Comparison of ENCODE assay signal across 24 cellular contexts in the genomic region with DNA sequence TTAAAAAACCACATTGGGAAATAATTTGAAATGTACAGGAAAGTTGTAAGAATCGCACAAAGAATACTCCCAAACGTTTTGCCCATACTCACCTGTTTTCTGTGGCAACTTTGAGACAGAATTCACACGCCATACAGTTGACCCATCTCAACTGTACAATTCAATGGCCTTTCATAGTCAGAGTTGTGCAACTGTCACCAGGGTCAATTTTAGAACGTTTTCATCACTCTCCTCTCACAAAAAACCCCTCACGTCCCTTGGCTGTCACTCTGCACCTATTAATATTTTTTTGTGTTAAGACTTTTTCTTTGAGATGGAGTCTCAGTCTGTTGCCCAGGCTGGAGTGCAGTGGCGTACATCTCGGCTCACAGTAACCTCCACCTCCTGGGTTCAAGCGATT. TPM values are rescaled to one million over a fixed set of nuclear protein-coding genes. Genes with fewer than 3 reads are reported as not detected.
DNase-seq lines count a peak whose midpoint lies in the region; ATAC-seq, FAIRE-seq and TF ChIP-seq lines count a peak whose summit lies in the region.
"Had no signal": no experiment of that assay in that cellular context is flagged by ENCODE, and none has a peak within 500 bp of the region (broad histone marks: within the 10 kb centered on the region; RNA-seq: fewer than 3 reads in every experiment).

No MANE protein-coding gene starts in this region.

- no peaks in the 10 kb centered on the region for H3K36me3 ChIP-seq in gastroesophageal sphincter
- no peaks in the 10 kb centered on the region for H3K36me3 ChIP-seq in suprapubic skin
- H3K36me3 ChIP-seq in PC-3 (ENCODE audit: low read depth, low read length), result no peaks in the 10 kb centered on the region
- H3K36me3 ChIP-seq: SJCRH30 had no signal

- H3K9ac ChIP-seq in PC-3 (ENCODE audit: low read length), result no peak overlapping the region

- no peak for TF ChIP-seq CTCF in gastroesophageal sphincter (IDR thresholded peaks at IDR 0.05)
- TF ChIP-seq CTCF in suprapubic skin (IDR thresholded peaks at IDR 0.05), result no peak
- no peak for TF ChIP-seq CTCF in PC-3 (conservative IDR thresholded peaks at IDR 0.05; ENCODE audit: low read depth, low read length)

- ATAC-seq in T-helper 17 cell (no peak), gastroesophageal sphincter (no peak), PC-3 (no peak)
- ATAC-seq in stimulated activated effector memory CD8-positive, alpha-beta T cell treated with anti-CD3 and anti-CD28 coated beads, Interleukin-12 subunit alpha, Interleukin-12 subunit beta, amount 100 ng/mL, for 72 hours, result no peak

- no peaks in the 10 kb centered on the region for H3K9me2 ChIP-seq in PC-3 (replicated peaks; ENCODE audit: low read length)

- WGBS in gastroesophageal sphincter (ENCODE audit: low coverage in 1 of 2), 2 donors, result 64 to 66% methylated on average over 5 to 6 of the region's 8 CpGs
- WGBS in suprapubic skin, result 79% methylated on average over 8 of the region's 8 CpGs

- DNase-seq in activated CD4-positive, alpha-beta T cell treated with anti-CD3 and anti-CD28 coated beads, Interleukin-2, amount 10 ng/mL, durations not matched to agents 24 days and 14 days, result no peak
- no peak for DNase-seq in activated CD4-positive, alpha-beta T cell treated with anti-CD3 and anti-CD28 coated beads for 4 hours
- DNase-seq in GM19239 (ENCODE audit: insufficient read length, low spot score) (no peak), T-helper 17 cell (no peak), suprapubic skin (ENCODE audit: low spot score in 2 of 2) (no peak), PC-3 (no peak)
- no peak for DNase-seq in stimulated activated effector memory CD8-positive, alpha-beta T cell treated with anti-CD3 and anti-CD28 coated beads, Interleukin-12 subunit alpha, Interleukin-12 subunit beta, amount 100 ng/mL, for 72 hours (ENCODE audit: low spot score in 2 of 2)
- DNase-seq: activated CD4-positive, alpha-beta T cell treated with anti-CD3 and anti-CD28 coated beads for 1 hour; activated CD8-positive, alpha-beta memory T cell treated with anti-CD3 and anti-CD28 coated beads, Interleukin-2, amount 50 U/mL, for 4 hours; activated naive CD4-positive, alpha-beta T cell; DMS79 treated with DMSO at 0.1 percent for 48 hours; NCI-H1092; NCI-H2081 treated with DMSO at 0.1 percent for 48 hours; NCI-H510A treated with DMSO at 0.1 percent for 48 hours; stimulated activated CD4-positive, alpha-beta T cell treated with anti-CD3 and anti-CD28 coated beads, Interleukin-4, amount 100 ng/mL, for 1 hour; testis had no signal

- peaks cover 21% of the 10 kb centered on the region for H3K27me3 ChIP-seq in gastroesophageal sphincter
- H3K27me3 ChIP-seq in suprapubic skin, result peaks cover 69% of the 10 kb centered on the region
- H3K27me3 ChIP-seq in PC-3 (ENCODE audit: low read length), result peaks cover 79% of the 10 kb centered on the region
- H3K27me3 ChIP-seq: hepatocyte, SJCRH30, testis had no signal

- TF ChIP-seq POLR2A in gastroesophageal sphincter (IDR thresholded peaks at IDR 0.05), result no peak
- no peak for TF ChIP-seq POLR2A in suprapubic skin (IDR thresholded peaks at IDR 0.05)

- H3K36me3 Mint-ChIP-seq in activated CD4-positive, alpha-beta T cell treated with anti-CD3 and anti-CD28 coated beads, Interleukin-2, amount 10 ng/mL, durations not matched to agents 24 days and 14 days (ENCODE audit: low read depth), result no peaks in the 10 kb centered on the region
- peaks cover 2% of the 10 kb centered on the region for H3K36me3 Mint-ChIP-seq in T-helper 17 cell (ENCODE audit: low read depth)
- H3K36me3 Mint-ChIP-seq in stimulated activated effector memory CD8-positive, alpha-beta T cell treated with anti-CD3 and anti-CD28 coated beads, Interleukin-12 subunit alpha, Interleukin-12 subunit beta, amount 100 ng/mL, for 72 hours, result peaks cover 5% of the 10 kb centered on the region

- no TSS peak for BruUV-seq in PC-3 (replicated peaks; lab: Mats Ljungman, UMichigan)

- CTCF ChIA-PET in PC-3 (lab: Charles Lee), result no interaction called here

- POLR2A ChIA-PET in PC-3 (lab: Charles Lee; ENCODE audit: unreplicated experiment), result no interaction called here

- peaks cover 3% of the 10 kb centered on the region for H3K27me3 Mint-ChIP-seq in activated CD4-positive, alpha-beta T cell treated with anti-CD3 and anti-CD28 coated beads, Interleukin-2, amount 10 ng/mL, durations not matched to agents 24 days and 14 days
- peaks cover 22% of the 10 kb centered on the region for H3K27me3 Mint-ChIP-seq in T-helper 17 cell

- H4K20me1 ChIP-seq in PC-3 (ENCODE audit: low read length), result no peaks in the 10 kb centered on the region

- H3K4me1 ChIP-seq in gastroesophageal sphincter, result no peaks in the 10 kb centered on the region
- H3K4me1 ChIP-seq in suprapubic skin, result no peaks in the 10 kb centered on the region
- no peaks in the 10 kb centered on the region for H3K4me1 ChIP-seq in PC-3 (ENCODE audit: insufficient read depth, low read length)
- H3K4me1 ChIP-seq: SJCRH30, testis had no signal

- H3K9me3 ChIP-seq in T-helper 17 cell (ENCODE audit: control insufficient read depth, low read length, poor library complexity, severe bottlenecking) (no peaks in the 10 kb centered on the region), gastroesophageal sphincter (no peaks in the 10 kb centered on the region), suprapubic skin (no peaks in the 10 kb centered on the region), PC-3 (ENCODE audit: low read length) (no peaks in the 10 kb centered on the region)
- H3K9me3 ChIP-seq: SJCRH30, testis had no signal

- H3K4me2 ChIP-seq in PC-3 (ENCODE audit: low read length), result no peak overlapping the region
- H3K4me2 ChIP-seq: hepatocyte had no signal

- no peak overlapping the region for H3K4me3 Mint-ChIP-seq in activated CD4-positive, alpha-beta T cell treated with anti-CD3 and anti-CD28 coated beads, Interleukin-2, amount 10 ng/mL, durations not matched to agents 24 days and 14 days
- H3K4me3 Mint-ChIP-seq in T-helper 17 cell, result peak overlapping the region; percentile 92
- no peak overlapping the region for H3K4me3 Mint-ChIP-seq in stimulated activated effector memory CD8-positive, alpha-beta T cell treated with anti-CD3 and anti-CD28 coated beads, Interleukin-12 subunit alpha, Interleukin-12 subunit beta, amount 100 ng/mL, for 72 hours

- intact Hi-C loops in activated CD4-positive, alpha-beta T cell treated with anti-CD3 and anti-CD28 coated beads, Interleukin-2, amount 10 ng/mL, durations not matched to agents 24 days and 14 days (cut with micrococcal nuclease), result no loop called here
- intact Hi-C loops in PC-3 (cut with micrococcal nuclease), result no loop called here

- H2AFZ ChIP-seq in PC-3 (ENCODE audit: low read length), result no peak overlapping the region
- H2AFZ ChIP-seq: hepatocyte had no signal

- H3K9me3 Mint-ChIP-seq in activated CD4-positive, alpha-beta T cell treated with anti-CD3 and anti-CD28 coated beads, Interleukin-2, amount 10 ng/mL, durations not matched to agents 24 days and 14 days, result no peaks in the 10 kb centered on the region
- no peaks in the 10 kb centered on the region for H3K9me3 Mint-ChIP-seq in stimulated activated effector memory CD8-positive, alpha-beta T cell treated with anti-CD3 and anti-CD28 coated beads, Interleukin-12 subunit alpha, Interleukin-12 subunit beta, amount 100 ng/mL, for 72 hours

- FAIRE-seq in GM19239 (lab: Jason Lieb, UNC), result peak; percentile 85
- FAIRE-seq: colon, endothelial cell of umbilical vein, keratinocyte had no signal

- H3F3A ChIP-seq in PC-3 (ENCODE audit: low read length, unreplicated experiment), result no peaks in the 10 kb centered on the region

- H3K79me2 ChIP-seq in PC-3 (ENCODE audit: low read length), result no peaks in the 10 kb centered on the region
- H3K79me2 ChIP-seq: hepatocyte had no signal

- peak overlapping the region; percentile 25 for H3K27ac Mint-ChIP-seq in activated CD4-positive, alpha-beta T cell treated with anti-CD3 and anti-CD28 coated beads, Interleukin-2, amount 10 ng/mL, durations not matched to agents 24 days and 14 days
- peak overlapping the region; percentile 79 for H3K27ac Mint-ChIP-seq in T-helper 17 cell
- peak overlapping the region; percentile 32 for H3K27ac Mint-ChIP-seq in stimulated activated effector memory CD8-positive, alpha-beta T cell treated with anti-CD3 and anti-CD28 coated beads, Interleukin-12 subunit alpha, Interleukin-12 subunit beta, amount 100 ng/mL, for 72 hours

- H3K4me1 Mint-ChIP-seq in activated CD4-positive, alpha-beta T cell treated with anti-CD3 and anti-CD28 coated beads, Interleukin-2, amount 10 ng/mL, durations not matched to agents 24 days and 14 days, result peaks cover 51% of the 10 kb centered on the region
- peaks cover 20% of the 10 kb centered on the region for H3K4me1 Mint-ChIP-seq in T-helper 17 cell
- H3K4me1 Mint-ChIP-seq in stimulated activated effector memory CD8-positive, alpha-beta T cell treated with anti-CD3 and anti-CD28 coated beads, Interleukin-12 subunit alpha, Interleukin-12 subunit beta, amount 100 ng/mL, for 72 hours, result peaks cover 47% of the 10 kb centered on the region

- H3K27ac ChIP-seq in gastroesophageal sphincter, result no peak overlapping the region
- no peak overlapping the region for H3K27ac ChIP-seq in suprapubic skin
- no peak overlapping the region for H3K27ac ChIP-seq in PC-3 (ENCODE audit: low read length)
- H3K27ac ChIP-seq: C4-2B, hepatocyte, SJCRH30, testis had no signal

- no peak for TF ChIP-seq EP300 in gastroesophageal sphincter (IDR thresholded peaks at IDR 0.05)
- no peak for TF ChIP-seq EP300 in suprapubic skin (IDR thresholded peaks at IDR 0.05)

- H3K4me3 ChIP-seq in gastroesophageal sphincter, result no peak overlapping the region
- no peak overlapping the region for H3K4me3 ChIP-seq in suprapubic skin
- no peak overlapping the region for H3K4me3 ChIP-seq in PC-3 (ENCODE audit: low read length)
- H3K4me3 ChIP-seq: hepatocyte, lung, SJCRH30 had no signal

RNA-seq across cellular contexts. Expression of gene IRF8, which starts 49.9 kb away (rescaled TPM):
- total RNA-seq in activated CD4-positive, alpha-beta T cell treated with anti-CD3 and anti-CD28 coated beads, Interleukin-2, amount 10 ng/mL, durations not matched to agents 24 days and 14 days, result 235 and 248 TPM in 2 replicates
- total RNA-seq in T-helper 17 cell (10 to 100 TPM in 1 of 2 donors, 1 to 10 TPM in 1; 5.4 to 22.8 TPM), gastroesophageal sphincter (10 to 100 TPM in 2 of 4 donors, 1 to 10 TPM in 2; 2.4 to 13.8 (median 9.0) TPM), suprapubic skin (10 to 100 TPM in 1 of 4 donors, 1 to 10 TPM in 3; 3.5 to 13.3 (median 5.7) TPM), PC-3 (2014; rRNA removed) (not detected in 2 replicates)
- total RNA-seq: endothelial cell of umbilical vein, SJCRH30 had no signal

Comparison
In these comparisons a context has a peak if more than half of its experiments do, and no peak if none do; other contexts are left out.
1. H3K27ac Mint-ChIP-seq: peak in every context shown above with its lines; median percentile 79 in T-helper 17 cell; 32 in stimulated activated effector memory CD8-positive, alpha-beta T cell treated with anti-CD3 and anti-CD28 coated beads, Interleukin-12 subunit alpha, Interleukin-12 subunit beta, amount 100 ng/mL, for 72 hours; 25 in activated CD4-positive, alpha-beta T cell treated with anti-CD3 and anti-CD28 coated beads, Interleukin-2, amount 10 ng/mL, durations not matched to agents 24 days and 14 days.